Comparison of ENCODE assay signal across 16 cellular contexts in genomic region chr3:55780913-55781312, GRCh38.
"Had no signal": no experiment of that assay in that cellular context is flagged by ENCODE, and none has a peak within 500 bp of the region (broad histone marks: within the 10 kb centered on the region; RNA-seq: fewer than 3 reads in every experiment).

No MANE protein-coding gene starts in this region.

- DNase-seq: dorsolateral prefrontal cortex; effector CD4-positive, alpha-beta T cell; hypothalamus; mucosa of descending colon; naive B cell; right lobe of liver; small intestine; stimulated activated CD4-positive, alpha-beta T cell treated with anti-CD3 and anti-CD28 coated beads, Interleukin-12 subunit alpha, Interleukin-12 subunit beta, amount 100 ng/mL, for 4 hours; stimulated activated CD4-positive, alpha-beta T cell treated with anti-CD3 and anti-CD28 coated beads, Interleukin-1b, Interleukin-23, amount 100 ng/mL, for 48 hours; stimulated activated CD4-positive, alpha-beta T cell treated with anti-CD3 and anti-CD28 coated beads, Interleukin-4, amount 100 ng/mL, for 1 hour; stimulated activated CD8-positive, alpha-beta memory T cell treated with anti-CD3 and anti-CD28 coated beads, Interleukin-4, amount 100 ng/mL, for 48 hours; stimulated activated naive CD4-positive, alpha-beta T cell; stimulated activated naive CD8-positive, alpha-beta T cell treated with anti-CD3 and anti-CD28 coated beads, Interleukin-15, amount 100 ng/mL, for 72 hours; transverse colon; upper lobe of right lung; uterus had no signal
